In the genomic region with DNA sequence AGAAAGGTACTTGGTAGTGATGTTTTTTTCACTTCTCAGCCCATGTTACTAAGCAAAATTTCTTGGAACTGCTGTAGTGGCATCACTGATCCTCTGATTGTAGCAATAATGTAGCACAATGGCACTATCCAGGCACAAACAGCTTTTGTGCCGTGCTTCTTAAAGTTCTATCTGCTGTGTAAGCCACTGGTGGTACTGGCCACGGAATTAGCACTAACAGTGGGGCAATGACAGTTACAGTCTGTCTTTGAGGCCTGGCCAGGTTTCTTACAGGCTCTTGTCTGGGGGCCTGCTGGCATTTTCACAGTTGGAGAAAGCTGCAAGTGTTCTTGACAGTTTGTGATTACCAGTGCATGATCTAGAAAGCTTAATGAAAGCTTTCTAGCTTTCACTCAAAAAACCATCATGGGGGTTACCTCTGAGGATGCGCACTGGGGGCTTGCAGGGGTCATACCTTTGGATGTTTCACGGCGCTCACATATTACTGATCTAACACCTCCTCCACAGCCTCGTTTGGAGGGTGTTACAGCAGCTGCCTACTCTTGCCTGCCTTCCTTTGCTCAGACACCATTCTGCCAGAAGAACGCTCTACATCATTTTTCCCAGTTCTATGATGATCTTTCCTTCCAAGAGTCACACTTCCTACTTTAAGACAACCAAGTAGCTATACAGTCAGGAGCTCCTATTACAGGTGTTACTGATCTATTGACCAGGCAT, we compare ENCODE assay signal across 15 cellular contexts. TPM values are rescaled to one million over a fixed set of nuclear protein-coding genes. Genes with fewer than 3 reads are reported as not detected.
DNase-seq lines count a peak whose midpoint lies in the region; ATAC-seq and TF ChIP-seq lines count a peak whose summit lies in the region.
"Had no signal": no experiment of that assay in that cellular context is flagged by ENCODE, and none has a peak within 500 bp of the region (broad histone marks: within the 10 kb centered on the region; RNA-seq: fewer than 3 reads in every experiment).

No MANE protein-coding gene starts in this region.

- peak; percentile 57 for DNase-seq in activated naive CD4-positive, alpha-beta T cell treated with anti-CD3 and anti-CD28 coated beads for 36 hours
- no peak for DNase-seq in activated naive CD4-positive, alpha-beta T cell treated with anti-CD3 and anti-CD28 coated beads, Interleukin-2, amount 50 U/mL, for 16 hours
- no peak for DNase-seq in activated T-cell treated with anti-CD3 and anti-CD28 coated beads, Interleukin-2, amount 50 U/mL, for 4 hours
- DNase-seq in left lung (no peak), nephron progenitor cell (no peak), NCI-H774 (lab: John Stamatoyannopoulos, UW) (no peak), cerebellum (ENCODE audit: low spot score) (no peak), UCSD-AML1 (lab: John Stamatoyannopoulos, UW; ENCODE audit: unreplicated experiment) (no peak)
- DNase-seq: effector CD8-positive, alpha-beta T cell; NCI-H524 treated with DMSO at 0.1 percent for 48 hours; SHP77; small intestine had no signal

- peaks cover 5 to 52% of the 10 kb centered on the region in 2 donors for H3K4me1 ChIP-seq in left lung

- peak overlapping the region; percentile 39 to 92 for H3K27ac ChIP-seq in left lung

- TF ChIP-seq CTCF in left lung (IDR thresholded peaks at IDR 0.05) (no peak), nephron progenitor cell (IDR thresholded peaks at IDR 0.05) (no peak)

- H3K9me3 Mint-ChIP-seq in activated naive CD4-positive, alpha-beta T cell treated with anti-CD3 and anti-CD28 coated beads for 36 hours = no peaks in the 10 kb centered on the region
- H3K9me3 Mint-ChIP-seq in activated T-cell treated with anti-CD3 and anti-CD28 coated beads, Interleukin-2, amount 50 U/mL, for 4 hours = no peaks in the 10 kb centered on the region
- H3K9me3 Mint-ChIP-seq in nephron progenitor cell = no peaks in the 10 kb centered on the region
- H3K9me3 Mint-ChIP-seq: neural crest cell had no signal

- H3K4me3 ChIP-seq in left lung = no peak overlapping the region
- H3K4me3 ChIP-seq: gastroesophageal sphincter had no signal

- peak overlapping the region; percentile 95 for H3K27ac Mint-ChIP-seq in activated naive CD4-positive, alpha-beta T cell treated with anti-CD3 and anti-CD28 coated beads for 36 hours
- no peak overlapping the region for H3K27ac Mint-ChIP-seq in nephron progenitor cell

- no peaks in the 10 kb centered on the region for H3K27me3 Mint-ChIP-seq in activated naive CD4-positive, alpha-beta T cell treated with anti-CD3 and anti-CD28 coated beads for 36 hours (ENCODE audit: low read depth)
- H3K27me3 Mint-ChIP-seq in activated T-cell treated with anti-CD3 and anti-CD28 coated beads, Interleukin-2, amount 50 U/mL, for 4 hours (ENCODE audit: low read depth) = no peaks in the 10 kb centered on the region
- H3K27me3 Mint-ChIP-seq in nephron progenitor cell (ENCODE audit: low read depth, poor library complexity) = peaks cover 4% of the 10 kb centered on the region

- CTCF ChIA-PET in activated naive CD4-positive, alpha-beta T cell treated with anti-CD3 and anti-CD28 coated beads for 36 hours (lab: Charles Lee) = interaction anchor here (0.6 to 7.5 kb wide), 27 partner anchors 8 to 1163 kb away, joined by 3 to 100 read pairs (median 5); a partner anchor contains a TSS

- peaks cover 56% of the 10 kb centered on the region for H3K36me3 Mint-ChIP-seq in activated naive CD4-positive, alpha-beta T cell treated with anti-CD3 and anti-CD28 coated beads for 36 hours (ENCODE audit: low read depth)
- peaks cover 43% of the 10 kb centered on the region for H3K36me3 Mint-ChIP-seq in activated T-cell treated with anti-CD3 and anti-CD28 coated beads, Interleukin-2, amount 50 U/mL, for 4 hours (ENCODE audit: insufficient read depth)
- H3K36me3 Mint-ChIP-seq in nephron progenitor cell (ENCODE audit: low read depth) = no peaks in the 10 kb centered on the region

- no peaks in the 10 kb centered on the region for H3K27me3 ChIP-seq in left lung

- peaks cover 65% of the 10 kb centered on the region for H3K4me1 Mint-ChIP-seq in activated naive CD4-positive, alpha-beta T cell treated with anti-CD3 and anti-CD28 coated beads for 36 hours (ENCODE audit: low read depth)
- peaks cover 74% of the 10 kb centered on the region for H3K4me1 Mint-ChIP-seq in activated T-cell treated with anti-CD3 and anti-CD28 coated beads, Interleukin-2, amount 50 U/mL, for 4 hours (ENCODE audit: low read depth)
- H3K4me1 Mint-ChIP-seq in nephron progenitor cell = peaks cover 52% of the 10 kb centered on the region

- H3K4me3 Mint-ChIP-seq in activated naive CD4-positive, alpha-beta T cell treated with anti-CD3 and anti-CD28 coated beads for 36 hours = no peak overlapping the region
- no peak overlapping the region for H3K4me3 Mint-ChIP-seq in activated T-cell treated with anti-CD3 and anti-CD28 coated beads, Interleukin-2, amount 50 U/mL, for 4 hours
- no peak overlapping the region for H3K4me3 Mint-ChIP-seq in nephron progenitor cell
- H3K4me3 Mint-ChIP-seq: neural crest cell had no signal

- intact Hi-C loops in activated naive CD4-positive, alpha-beta T cell treated with anti-CD3 and anti-CD28 coated beads for 36 hours (cut with micrococcal nuclease) = loop anchor here (1.0 to 5.0 kb wide), 14 partner anchors 26 to 320 kb away; no protein-coding TSS in a partner anchor
- intact Hi-C loops in left lung (cut with DNase I) = loop anchor here in 1 of 2 donors (5.0 to 10.0 kb wide), 2 partner anchors 158 to 210 kb away; no protein-coding TSS in a partner anchor

- peak; percentile 29 to 58 for ATAC-seq in activated T-cell treated with anti-CD3 and anti-CD28 coated beads, Interleukin-2, amount 50 U/mL, for 4 hours
- no peak for ATAC-seq in left lung
- ATAC-seq: gastroesophageal sphincter had no signal

- no peaks in the 10 kb centered on the region for H3K9me3 ChIP-seq in left lung
- H3K9me3 ChIP-seq: gastroesophageal sphincter had no signal

- H3K36me3 ChIP-seq in left lung = peaks cover 0 to 86% of the 10 kb centered on the region in 2 donors

RNA-seq across cellular contexts. Expression of a gene that starts 58.4 kb away (rescaled TPM):
- total RNA-seq in activated naive CD4-positive, alpha-beta T cell treated with anti-CD3 and anti-CD28 coated beads for 36 hours = not detected
- not detected for total RNA-seq in activated T-cell treated with anti-CD3 and anti-CD28 coated beads, Interleukin-2, amount 50 U/mL, for 4 hours
- total RNA-seq in left lung (under 1 TPM in 1 of 2 donors, not detected in 1; 0.50 TPM), cerebellum (not detected)
- total RNA-seq: kidney epithelial cell, neural crest cell had no signal
